Comparison of ENCODE assay signal across 8 cellular contexts in genomic region chr20:34834459-34834893, GRCh38. TPM values are rescaled to one million over a fixed set of nuclear protein-coding genes. Genes with fewer than 3 reads are reported as not detected.
DNase-seq lines count a peak whose midpoint lies in the region; ATAC-seq, FAIRE-seq and TF ChIP-seq lines count a peak whose summit lies in the region.

No MANE protein-coding gene starts in this region.

- H3K4me1 Mint-ChIP-seq in activated T-helper 1 cell treated with anti-CD3 and anti-CD28 coated beads, Interleukin-12 subunit alpha, Interleukin-12 subunit beta, Interleukin-2, Interleukin-4 antibody, amounts not matched to agents 30 ng/mL and 10 ng/mL and 1 ng/mL, durations not matched to agents 14 hours and 24 hours and 36 hours (ENCODE audit: low read depth) = no peaks in the 10 kb centered on the region

- H3K9ac ChIP-seq in adipocyte (ENCODE audit: low read length) (no peak overlapping the region), keratinocyte (ENCODE audit: control insufficient read depth, extremely low read depth, insufficient read depth, low read length) (no peak overlapping the region)

- FAIRE-seq in keratinocyte (lab: Jason Lieb, UNC) (no peak), urothelium cell line (lab: Jason Lieb, UNC) (no peak)

- H3K4me1 ChIP-seq in heart right ventricle = peaks cover 0 to 5% (median 0%) of the 10 kb centered on the region in 9 donors
- no peaks in the 10 kb centered on the region for H3K4me1 ChIP-seq in adipocyte (ENCODE audit: control insufficient read depth, insufficient read depth, low read length)
- peaks cover 3% of the 10 kb centered on the region for H3K4me1 ChIP-seq in keratinocyte (ENCODE audit: control insufficient read depth, extremely low read depth, insufficient read depth, low read length)

- intact Hi-C loops in heart right ventricle (cut with DNase I) = loop anchor here in 8 of 10 donors (5.0 to 10.0 kb wide), 6 partner anchors 370 to 610 kb away; partner anchors contain the start of gene MMP24OS (in 3 of the 8)
- intact Hi-C loops in Right ventricle myocardium inferior (cut with DNase I) = loop anchor here (10.0 kb wide), 1 partner anchor 440 kb away; the partner anchor contains the start of gene MMP24OS
- intact Hi-C loops in activated T-helper 1 cell treated with anti-CD3 and anti-CD28 coated beads, Interleukin-12 subunit alpha, Interleukin-12 subunit beta, Interleukin-2, Interleukin-4 antibody, amounts not matched to agents 30 ng/mL and 10 ng/mL and 1 ng/mL, durations not matched to agents 14 hours and 24 hours and 36 hours (cut with micrococcal nuclease) = loop anchor here (1.0 to 2.0 kb wide), 4 partner anchors 9 to 434 kb away; partner anchors contain the start of gene NCOA6

- H3K27ac ChIP-seq in heart right ventricle (no peak overlapping the region), keratinocyte (ENCODE audit: control insufficient read depth, insufficient read depth, low read length) (no peak overlapping the region)

- H3K9me3 Mint-ChIP-seq in activated T-helper 1 cell treated with anti-CD3 and anti-CD28 coated beads, Interleukin-12 subunit alpha, Interleukin-12 subunit beta, Interleukin-2, Interleukin-4 antibody, amounts not matched to agents 30 ng/mL and 10 ng/mL and 1 ng/mL, durations not matched to agents 14 hours and 24 hours and 36 hours = no peaks in the 10 kb centered on the region

- ATAC-seq in heart right ventricle (peak in 3 of 8 donors; percentile 39 to 58 (median 43)), Right ventricle myocardium inferior (no peak)

- H3K79me2 ChIP-seq in keratinocyte (ENCODE audit: control insufficient read depth, insufficient read depth, low read length) = no peaks in the 10 kb centered on the region

- H4K20me1 ChIP-seq in keratinocyte (ENCODE audit: control insufficient read depth, extremely low read depth, insufficient read depth, low read length) = no peaks in the 10 kb centered on the region

- H3K9me3 ChIP-seq in heart right ventricle (no peaks in the 10 kb centered on the region), adipocyte (ENCODE audit: control insufficient read depth, low read length) (no peaks in the 10 kb centered on the region), keratinocyte (ENCODE audit: control insufficient read depth, low read depth, low read length) (no peaks in the 10 kb centered on the region)

- peak overlapping the region; percentile 56 for H3K4me2 ChIP-seq in keratinocyte (ENCODE audit: control insufficient read depth, extremely low read depth, insufficient read depth, low read depth, low read length)

- 50 to 61% methylated on average over 6 of the region's 6 CpGs for WGBS in heart right ventricle, 2 donors

- DNase-seq in heart right ventricle = no peak
- no peak for DNase-seq in Right ventricle myocardium inferior (ENCODE audit: missing footprints)
- peak; percentile 52 for DNase-seq in NCI-H1694 treated with DMSO at 0.1 percent for 48 hours (lab: John Stamatoyannopoulos, UW)
- peak; percentile 82 for DNase-seq in adipocyte (ENCODE audit: low read depth)
- no peak for DNase-seq in keratinocyte (ENCODE audit: low read depth, low spot score)
- DNase-seq in urothelium cell line (ENCODE audit: low spot score) = peak; percentile 42
- no peak for DNase-seq in NK-92 treated with Interleukin-12 subunit alpha and Interleukin-12 subunit beta, amount 100 ng/mL, for 24 hours (lab: John Stamatoyannopoulos, UW)
- DNase-seq in activated T-helper 1 cell treated with anti-CD3 and anti-CD28 coated beads, Interleukin-12 subunit alpha, Interleukin-12 subunit beta, Interleukin-2, Interleukin-4 antibody, amounts not matched to agents 30 ng/mL and 10 ng/mL and 1 ng/mL, durations not matched to agents 14 hours and 24 hours and 36 hours (ENCODE audit: low spot score) = no peak

- no peaks in the 10 kb centered on the region for H3K27me3 ChIP-seq in heart right ventricle
- H3K27me3 ChIP-seq in adipocyte (replicated peaks; ENCODE audit: control insufficient read depth, insufficient read depth, low read length) = peaks cover 16% of the 10 kb centered on the region
- H3K27me3 ChIP-seq in keratinocyte (ENCODE audit: control insufficient read depth, extremely low read depth, insufficient read depth, low read length) = no peaks in the 10 kb centered on the region

- H3K4me3 ChIP-seq in heart right ventricle (no peak overlapping the region), adipocyte (ENCODE audit: low read length) (peak overlapping the region; percentile 41), keratinocyte (ENCODE audit: control insufficient read depth in 2 of 3, extremely low read depth in 1 of 3, insufficient read depth in 2 of 3, low read depth in 1 of 3, low read length in 3 of 3) (no peak overlapping the region)

- H3K4me3 Mint-ChIP-seq in activated T-helper 1 cell treated with anti-CD3 and anti-CD28 coated beads, Interleukin-12 subunit alpha, Interleukin-12 subunit beta, Interleukin-2, Interleukin-4 antibody, amounts not matched to agents 30 ng/mL and 10 ng/mL and 1 ng/mL, durations not matched to agents 14 hours and 24 hours and 36 hours = no peak overlapping the region

- H3K36me3 Mint-ChIP-seq in activated T-helper 1 cell treated with anti-CD3 and anti-CD28 coated beads, Interleukin-12 subunit alpha, Interleukin-12 subunit beta, Interleukin-2, Interleukin-4 antibody, amounts not matched to agents 30 ng/mL and 10 ng/mL and 1 ng/mL, durations not matched to agents 14 hours and 24 hours and 36 hours (ENCODE audit: low read depth) = no peaks in the 10 kb centered on the region

- H3K9me1 ChIP-seq in keratinocyte (ENCODE audit: control insufficient read depth, extremely low read depth, insufficient read depth, low read length) = no peaks in the 10 kb centered on the region

- TF ChIP-seq CTCF in heart right ventricle (IDR thresholded peaks at IDR 0.05) (peak; percentile 11 to 62 (median 50)), keratinocyte (optimal IDR thresholded peaks at IDR 0.05 in 1 of 3, IDR thresholded peaks at IDR 0.05 in 1 of 3, conservative IDR thresholded peaks at IDR 0.05 in 1 of 3; ENCODE audit: extremely low read depth in 1 of 3, insufficient read depth in 2 of 3, low read length in 3 of 3) (peak in 2 of 3 experiments; percentile 25 to 27)

- H3K27ac Mint-ChIP-seq in activated T-helper 1 cell treated with anti-CD3 and anti-CD28 coated beads, Interleukin-12 subunit alpha, Interleukin-12 subunit beta, Interleukin-2, Interleukin-4 antibody, amounts not matched to agents 30 ng/mL and 10 ng/mL and 1 ng/mL, durations not matched to agents 14 hours and 24 hours and 36 hours = no peak overlapping the region

- peak overlapping the region; percentile 51 for H2AFZ ChIP-seq in keratinocyte (ENCODE audit: control insufficient read depth, low read length)

- dilution Hi-C loops in keratinocyte (cut with MboI; ENCODE audit: extremely low pct_ligation_motif_present, low sequenced_read_pairs) = no loop called here

- H3K27me3 Mint-ChIP-seq in activated T-helper 1 cell treated with anti-CD3 and anti-CD28 coated beads, Interleukin-12 subunit alpha, Interleukin-12 subunit beta, Interleukin-2, Interleukin-4 antibody, amounts not matched to agents 30 ng/mL and 10 ng/mL and 1 ng/mL, durations not matched to agents 14 hours and 24 hours and 36 hours (ENCODE audit: insufficient read depth) = peaks cover 27% of the 10 kb centered on the region

- H3K36me3 ChIP-seq in heart right ventricle = no peaks in the 10 kb centered on the region
- H3K36me3 ChIP-seq in adipocyte (ENCODE audit: control insufficient read depth, insufficient read depth, low read length, severe bottlenecking) = no peaks in the 10 kb centered on the region
- no peaks in the 10 kb centered on the region for H3K36me3 ChIP-seq in keratinocyte (ENCODE audit: control insufficient read depth in 2 of 2, extremely low read depth in 1 of 2, insufficient read depth in 2 of 2, low read length in 2 of 2)

RNA-seq across cellular contexts. Expression of gene NCOA6, which starts 9.0 kb away (rescaled TPM):
- 10 to 100 TPM; 15.5 to 19.7 (median 18.0) TPM for total RNA-seq in heart right ventricle
- 10 to 100 TPM; 11.6 to 37.5 TPM for polyA plus RNA-seq in heart right ventricle
- total RNA-seq in Right ventricle myocardium inferior = 16.0 TPM
- 9.6 to 15.2 TPM (median 13.3 TPM) in 3 replicates for polyA plus RNA-seq in keratinocyte
- polyA plus RNA-seq in keratinocyte (2011; ENCODE audit: low read depth) = 28.7 TPM
- 13.3 and 17.6 TPM in 2 replicates for polyA plus RNA-seq in keratinocyte (2011; cell fraction: cytosol; rRNA removed)
- polyA plus RNA-seq in keratinocyte (2011; cell fraction: nucleus; rRNA removed) = 38.8 and 41.7 TPM in 2 replicates
- 11.3 and 22.5 TPM in 2 replicates for polyA plus RNA-seq in keratinocyte (2012; ENCODE audit: low replicate concordance)
- 16.0 to 25.0 TPM (median 23.5 TPM) in 3 replicates for polyA minus RNA-seq in keratinocyte
- polyA minus RNA-seq in keratinocyte (2011; cell fraction: cytosol; rRNA and poly(A)+ RNA removed) = 11.5 TPM
- 19.6 and 38.3 TPM in 2 replicates for polyA minus RNA-seq in keratinocyte (2011; cell fraction: nucleus; rRNA and poly(A)+ RNA removed)
- 25.5 and 29.1 TPM in 2 replicates for total RNA-seq in activated T-helper 1 cell treated with anti-CD3 and anti-CD28 coated beads, Interleukin-12 subunit alpha, Interleukin-12 subunit beta, Interleukin-2, Interleukin-4 antibody, amounts not matched to agents 30 ng/mL and 10 ng/mL and 1 ng/mL, durations not matched to agents 14 hours and 24 hours and 36 hours

RNA-seq across cellular contexts. Expression of gene GGT7, which starts 38.2 kb away (rescaled TPM):
- total RNA-seq in heart right ventricle = 10 to 100 TPM in 9 of 10 donors, 1 to 10 TPM in 1; 8.0 to 27.7 (median 14.9) TPM
- polyA plus RNA-seq in heart right ventricle = 10 to 100 TPM; 14.6 to 45.4 TPM
- 19.1 TPM for total RNA-seq in Right ventricle myocardium inferior
- polyA plus RNA-seq in keratinocyte = 4.7 to 6.5 TPM (median 5.0 TPM) in 3 replicates
- 2.1 TPM for polyA plus RNA-seq in keratinocyte (2011; ENCODE audit: low read depth)
- polyA plus RNA-seq in keratinocyte (2011; cell fraction: cytosol; rRNA removed) = 1.8 and 3.5 TPM in 2 replicates
- polyA plus RNA-seq in keratinocyte (2011; cell fraction: nucleus; rRNA removed) = 11.3 and 13.5 TPM in 2 replicates
- polyA plus RNA-seq in keratinocyte (2012; ENCODE audit: low replicate concordance) = 5.5 and 6.2 TPM in 2 replicates
- 4.1 to 4.4 TPM (median 4.3 TPM) in 3 replicates for polyA minus RNA-seq in keratinocyte
- polyA minus RNA-seq in keratinocyte (2011; cell fraction: cytosol; rRNA and poly(A)+ RNA removed) = 7.7 TPM
- 9.9 and 10.3 TPM in 2 replicates for polyA minus RNA-seq in keratinocyte (2011; cell fraction: nucleus; rRNA and poly(A)+ RNA removed)
- total RNA-seq in activated T-helper 1 cell treated with anti-CD3 and anti-CD28 coated beads, Interleukin-12 subunit alpha, Interleukin-12 subunit beta, Interleukin-2, Interleukin-4 antibody, amounts not matched to agents 30 ng/mL and 10 ng/mL and 1 ng/mL, durations not matched to agents 14 hours and 24 hours and 36 hours = 12.5 and 13.7 TPM in 2 replicates

RNA-seq across cellular contexts. Expression of gene ACSS2, which starts 41.9 kb away (rescaled TPM):
- 100 to 1,000 TPM in 6 of 10 donors, 10 to 100 TPM in 4; 90.2 to 125 (median 104) TPM for total RNA-seq in heart right ventricle
- polyA plus RNA-seq in heart right ventricle = 100 to 1,000 TPM in 1 of 2 donors, 10 to 100 TPM in 1; 65.4 to 213 TPM
- total RNA-seq in Right ventricle myocardium inferior = 149 TPM
- 79.0 to 91.9 TPM (median 90.6 TPM) in 3 replicates for polyA plus RNA-seq in keratinocyte
- 35.9 TPM for polyA plus RNA-seq in keratinocyte (2011; ENCODE audit: low read depth)
- 54.8 and 62.6 TPM in 2 replicates for polyA plus RNA-seq in keratinocyte (2011; cell fraction: cytosol; rRNA removed)
- 96.5 and 108 TPM in 2 replicates for polyA plus RNA-seq in keratinocyte (2011; cell fraction: nucleus; rRNA removed)
- 45.3 and 70.1 TPM in 2 replicates for polyA plus RNA-seq in keratinocyte (2012; ENCODE audit: low replicate concordance)
- 178 to 350 TPM (median 181 TPM) in 3 replicates for polyA minus RNA-seq in keratinocyte
- polyA minus RNA-seq in keratinocyte (2011; cell fraction: cytosol; rRNA and poly(A)+ RNA removed) = 115 TPM
- polyA minus RNA-seq in keratinocyte (2011; cell fraction: nucleus; rRNA and poly(A)+ RNA removed) = 63.4 and 83.8 TPM in 2 replicates
- 38.0 and 45.3 TPM in 2 replicates for total RNA-seq in activated T-helper 1 cell treated with anti-CD3 and anti-CD28 coated beads, Interleukin-12 subunit alpha, Interleukin-12 subunit beta, Interleukin-2, Interleukin-4 antibody, amounts not matched to agents 30 ng/mL and 10 ng/mL and 1 ng/mL, durations not matched to agents 14 hours and 24 hours and 36 hours

Comparison
In these comparisons a context has a peak if more than half of its experiments do, and no peak if none do; other contexts are left out.
1. DNase-seq: peak in NCI-H1694 treated with DMSO at 0.1 percent for 48 hours (single experiment), adipocyte (single experiment) and urothelium cell line (single experiment); none in heart right ventricle (0 of 2), Right ventricle myocardium inferior (single experiment), keratinocyte (single experiment), NK-92 treated with Interleukin-12 subunit alpha and Interleukin-12 subunit beta, amount 100 ng/mL, for 24 hours (single experiment) and activated T-helper 1 cell treated with anti-CD3 and anti-CD28 coated beads, Interleukin-12 subunit alpha, Interleukin-12 subunit beta, Interleukin-2, Interleukin-4 antibody, amounts not matched to agents 30 ng/mL and 10 ng/mL and 1 ng/mL, durations not matched to agents 14 hours and 24 hours and 36 hours (single experiment).